Comparison of ENCODE assay signal across 12 cellular contexts in the genomic region with DNA sequence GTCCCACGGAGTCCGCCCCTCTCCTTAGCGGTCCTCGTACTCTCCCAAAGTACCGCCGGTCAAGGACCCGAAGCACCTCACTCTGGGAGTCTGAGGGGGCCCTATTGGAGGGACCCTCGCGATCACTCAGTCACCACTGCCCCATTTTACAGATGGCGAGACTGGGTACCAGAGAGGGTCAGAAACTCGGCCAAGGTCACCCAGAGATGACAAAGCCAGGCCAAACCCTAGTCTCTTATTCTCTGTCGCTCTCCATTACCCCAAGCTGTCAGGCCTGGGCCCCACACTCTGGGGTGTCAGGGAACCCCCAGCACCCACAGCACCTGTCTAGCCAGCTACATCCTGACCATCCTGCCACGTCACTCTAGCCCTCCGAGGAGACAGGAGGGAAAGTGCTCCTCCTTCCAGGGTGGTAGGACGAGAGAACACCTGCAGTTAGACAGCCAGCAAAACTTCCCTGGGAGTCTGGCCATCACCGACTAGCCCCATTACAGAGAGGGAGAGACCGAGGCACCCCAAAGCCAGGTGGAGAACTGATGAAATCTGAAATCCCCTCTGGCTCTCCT. TPM values are rescaled to one million over a fixed set of nuclear protein-coding genes. Genes with fewer than 3 reads are reported as not detected.
DNase-seq lines count a peak whose midpoint lies in the region; ATAC-seq and TF ChIP-seq lines count a peak whose summit lies in the region.
"Had no signal": no experiment of that assay in that cellular context is flagged by ENCODE, and none has a peak within 500 bp of the region (broad histone marks: within the 10 kb centered on the region; RNA-seq: fewer than 3 reads in every experiment).

No MANE protein-coding gene starts in this region.

- H4K20me1 ChIP-seq in neural progenitor cell (ENCODE audit: low read depth) = peaks cover 17% of the 10 kb centered on the region

- H3K27ac ChIP-seq in coronary artery (no peak overlapping the region), neural progenitor cell (no peak overlapping the region), gastrocnemius medialis (no peak overlapping the region)
- H3K27ac ChIP-seq: thyroid gland had no signal

- DNase-seq in Calu3 = no peak
- no peak for DNase-seq in coronary artery (ENCODE audit: low spot score)
- DNase-seq in neural progenitor cell (ENCODE audit: low spot score) = no peak
- no peak for DNase-seq in NCI-H2196 (lab: John Stamatoyannopoulos, UW; ENCODE audit: unreplicated experiment)
- DNase-seq in gastrocnemius medialis = no peak
- DNase-seq: DMS79; effector CD4-positive, alpha-beta T cell; NCI-H187 treated with DMSO at 0.1 percent for 48 hours; NK-92 treated with Interleukin-12 subunit alpha and Interleukin-12 subunit beta, amount 100 ng/mL, for 24 hours had no signal

- H3K27me3 ChIP-seq in neural progenitor cell (peaks cover 99% of the 10 kb centered on the region), gastrocnemius medialis (peaks cover 60 to 64% (median 62%) of the 10 kb centered on the region in 3 donors)
- H3K27me3 ChIP-seq: thyroid gland had no signal

- peaks cover 19% of the 10 kb centered on the region for H3K4me1 Mint-ChIP-seq in Calu3 (ENCODE audit: low read depth, unreplicated experiment)
- H3K4me1 Mint-ChIP-seq in IgD-negative memory B cell = peaks cover 9 to 15% (median 15%) of the 10 kb centered on the region in 3 donors
- peaks cover 58% of the 10 kb centered on the region for H3K4me1 Mint-ChIP-seq in neural progenitor cell

- H3K79me2 ChIP-seq in neural progenitor cell (ENCODE audit: low read depth) = no peaks in the 10 kb centered on the region

- intact Hi-C loops in Calu3 (cut with micrococcal nuclease; ENCODE audit: unreplicated experiment) = no loop called here
- intact Hi-C loops in gastrocnemius medialis (cut with DNase I; ENCODE audit: low total_unique reads) = no loop called here

- in situ Hi-C loops in gastrocnemius medialis (cut with MboI; ENCODE audit: low sequenced_read_pairs in 4 of 4) = no loop called here

- no peak overlapping the region for H2AFZ ChIP-seq in neural progenitor cell (replicated peaks)

- peaks cover 25% of the 10 kb centered on the region for H3K4me1 ChIP-seq in neural progenitor cell
- H3K4me1 ChIP-seq in gastrocnemius medialis = peaks cover 0 to 3% of the 10 kb centered on the region in 2 donors

- peak overlapping the region; percentile 13 for H3K4me3 Mint-ChIP-seq in Calu3 (ENCODE audit: low read depth, unreplicated experiment)
- peak overlapping the region; percentile 69 to 90 (median 84) for H3K4me3 Mint-ChIP-seq in IgD-negative memory B cell
- H3K4me3 Mint-ChIP-seq in neural progenitor cell = peak overlapping the region; percentile 86

- H3K9ac ChIP-seq in neural progenitor cell = no peak overlapping the region

- H3K4me3 ChIP-seq in coronary artery (peak overlapping the region; percentile 78), neural progenitor cell (peak overlapping the region; percentile 92), gastrocnemius medialis (no peak overlapping the region)

- peaks cover 29% of the 10 kb centered on the region for H3F3A ChIP-seq in neural progenitor cell (ENCODE audit: low read depth)

- H3K27ac Mint-ChIP-seq in Calu3 (ENCODE audit: unreplicated experiment) (no peak overlapping the region), IgD-negative memory B cell (peak overlapping the region in 2 of 3 donors; percentile 17 to 63), neural progenitor cell (no peak overlapping the region)

- H3K9me3 ChIP-seq in neural progenitor cell (ENCODE audit: low read depth) (no peaks in the 10 kb centered on the region), gastrocnemius medialis (no peaks in the 10 kb centered on the region)
- H3K9me3 ChIP-seq: thyroid gland had no signal

- TF ChIP-seq CTCF in Calu3 (IDR thresholded peaks at IDR 0.05; ENCODE audit: unreplicated experiment) (no peak), coronary artery (IDR thresholded peaks at IDR 0.05) (no peak), neural progenitor cell (IDR thresholded peaks at IDR 0.05) (no peak), gastrocnemius medialis (IDR thresholded peaks at IDR 0.05 in 4 of 5, conservative IDR thresholded peaks at IDR 0.05 in 1 of 5) (no peak)

- no peaks in the 10 kb centered on the region for H3K9me3 Mint-ChIP-seq in Calu3 (ENCODE audit: low read depth, unreplicated experiment)
- no peaks in the 10 kb centered on the region for H3K9me3 Mint-ChIP-seq in IgD-negative memory B cell
- no peaks in the 10 kb centered on the region for H3K9me3 Mint-ChIP-seq in neural progenitor cell

- peaks cover 10% of the 10 kb centered on the region for H3K36me3 Mint-ChIP-seq in Calu3 (ENCODE audit: insufficient read depth, unreplicated experiment)
- H3K36me3 Mint-ChIP-seq in IgD-negative memory B cell = peaks cover 4% of the 10 kb centered on the region
- no peaks in the 10 kb centered on the region for H3K36me3 Mint-ChIP-seq in neural progenitor cell

- peaks cover 97% of the 10 kb centered on the region for H3K27me3 Mint-ChIP-seq in Calu3 (ENCODE audit: unreplicated experiment)
- H3K27me3 Mint-ChIP-seq in IgD-negative memory B cell = peaks cover 63% of the 10 kb centered on the region
- H3K27me3 Mint-ChIP-seq in neural progenitor cell (ENCODE audit: insufficient read depth, low read depth) = peaks cover 35% of the 10 kb centered on the region

- H3K36me3 ChIP-seq in neural progenitor cell (no peaks in the 10 kb centered on the region), gastrocnemius medialis (no peaks in the 10 kb centered on the region)
- H3K36me3 ChIP-seq: thyroid gland had no signal

- CTCF ChIA-PET in Calu3 (lab: Charles Lee) = no interaction called here

- no peak for TF ChIP-seq POLR2A in gastrocnemius medialis (IDR thresholded peaks at IDR 0.05)

- no peak for ATAC-seq in HG03439 (IDR thresholded peaks at IDR 0.05; ENCODE audit: unreplicated experiment)
- no peak for ATAC-seq in gastrocnemius medialis

- peak overlapping the region; percentile 88 for H3K4me2 ChIP-seq in neural progenitor cell

- no TSS peak for BruUV-seq in Calu3 (replicated peaks; lab: Mats Ljungman, UMichigan)

RNA-seq across cellular contexts. Expression of a gene that starts 1.4 kb away (rescaled TPM):
- total RNA-seq in Calu3 (2022) (not detected in 2 replicates), neural progenitor cell (ENCODE audit: low replicate concordance) (0.82 and 4.6 TPM in 2 replicates), gastrocnemius medialis (not detected)
- polyA plus RNA-seq in IgD-negative memory B cell = not detected
- total RNA-seq: thyroid gland had no signal

RNA-seq across cellular contexts. Expression of a gene that starts 11.5 kb away (rescaled TPM):
- total RNA-seq in Calu3 (2022) = 16.1 and 18.7 TPM in 2 replicates
- polyA plus RNA-seq in IgD-negative memory B cell = 0.56 TPM
- 3.4 and 4.6 TPM in 2 replicates for total RNA-seq in neural progenitor cell (ENCODE audit: low replicate concordance)
- 1 to 10 TPM in 2 of 4 donors, under 1 TPM in 1, not detected in 1; 0.34 to 2.0 (median 1.3) TPM for total RNA-seq in gastrocnemius medialis

RNA-seq across cellular contexts. Expression of a gene that starts 49.8 kb away (rescaled TPM):
- total RNA-seq in Calu3 (2022) (342 and 344 TPM in 2 replicates), neural progenitor cell (ENCODE audit: low replicate concordance) (621 and 672 TPM in 2 replicates), gastrocnemius medialis (100 to 1,000 TPM; 108 to 329 (median 206) TPM)
- 55.9 TPM for polyA plus RNA-seq in IgD-negative memory B cell

Comparison
In these comparisons a context has a peak if more than half of its experiments do, and no peak if none do; other contexts are left out.
1. H3K27ac Mint-ChIP-seq: peak in IgD-negative memory B cell (2 of 3); none in Calu3 (single experiment) and neural progenitor cell (single experiment).
2. H3K4me3 Mint-ChIP-seq: peak in every context shown above with its lines; median percentile 86 in neural progenitor cell; 84 in IgD-negative memory B cell; 13 in Calu3.
3. H3K4me3 ChIP-seq: peak in coronary artery (single experiment) and neural progenitor cell (single experiment); none in gastrocnemius medialis (0 of 4).